Comparison of ENCODE assay signal across 8 cellular contexts in genomic region chr11:93783362-93783761, GRCh38. TPM values are rescaled to one million over a fixed set of nuclear protein-coding genes. Genes with fewer than 3 reads are reported as not detected.
A peak's percentile ranks its signal among the peaks of the same experiment; 100 is the strongest.
DNase-seq lines count a peak whose midpoint lies in the region; ATAC-seq, FAIRE-seq and TF ChIP-seq lines count a peak whose summit lies in the region.

No MANE protein-coding gene starts in this region.

- no peak overlapping the region for H3K4ac ChIP-seq in mesendoderm (ENCODE audit: low read depth, low read length)

- no peaks in the 10 kb centered on the region for H3K9me3 Mint-ChIP-seq in activated naive CD4-positive, alpha-beta T cell treated with anti-CD3 and anti-CD28 coated beads, Interleukin-2, amount 50 U/mL, for 24 hours

- H3K4me3 ChIP-seq in K562: peak overlapping the region; percentile 98
- no peak overlapping the region for H3K4me3 ChIP-seq in mesendoderm (ENCODE audit: low read length)
- peak overlapping the region; percentile 71 for H3K4me3 ChIP-seq in urinary bladder (ENCODE audit: low read depth, low read length)

- in situ Hi-C loops in K562 (cut with MboI): no loop called here

- H3K27me3 Mint-ChIP-seq in activated naive CD4-positive, alpha-beta T cell treated with anti-CD3 and anti-CD28 coated beads, Interleukin-2, amount 50 U/mL, for 24 hours: no peaks in the 10 kb centered on the region

- peak overlapping the region; percentile 97 for H2AFZ ChIP-seq in K562 (ENCODE audit: low read depth, low read length)

- peaks cover 47% of the 10 kb centered on the region for H3K4me1 Mint-ChIP-seq in activated naive CD4-positive, alpha-beta T cell treated with anti-CD3 and anti-CD28 coated beads, Interleukin-2, amount 50 U/mL, for 24 hours

- H4K8ac ChIP-seq in mesendoderm (ENCODE audit: low read depth, low read length): no peak overlapping the region

- CTCF ChIA-PET in K562 (lab: Yijun Ruan, JAX; ENCODE audit: low intra/inter-chr PET ratio): no interaction called here

- H4K5ac ChIP-seq in mesendoderm (ENCODE audit: low read length): no peak overlapping the region

- TF ChIP-seq CTCF in K562 (IDR thresholded peaks at IDR 0.05 in 2 of 3, conservative IDR thresholded peaks at IDR 0.05 in 1 of 3; ENCODE audit: insufficient read depth in 2 of 3, low read depth in 1 of 3, low read length in 3 of 3): no peak

- H3K4me3 Mint-ChIP-seq in activated naive CD4-positive, alpha-beta T cell treated with anti-CD3 and anti-CD28 coated beads, Interleukin-2, amount 50 U/mL, for 24 hours: peak overlapping the region; percentile 100

- H3K9ac ChIP-seq in K562 (ENCODE audit: insufficient read depth in 1 of 2, low read depth in 2 of 2, low read length in 2 of 2): peak overlapping the region in 1 of 2 experiments; percentile 98; a peak in 2 of 4 replicates
- peak overlapping the region; percentile 90 for H3K9ac ChIP-seq in mesendoderm (ENCODE audit: low read length)

- H3K27ac Mint-ChIP-seq in activated naive CD4-positive, alpha-beta T cell treated with anti-CD3 and anti-CD28 coated beads, Interleukin-2, amount 50 U/mL, for 24 hours: no peak overlapping the region

- TF ChIP-seq POLR2A in K562 (conservative IDR thresholded peaks at IDR 0.05): no peak

- H4K20me1 ChIP-seq in K562 (replicated peaks; ENCODE audit: control insufficient read depth, insufficient read depth, low read length): peaks cover 10% of the 10 kb centered on the region

- DNase-seq in activated naive CD4-positive, alpha-beta T cell treated with Interleukin-2 at 50 U/mL for 16 hours: no peak
- DNase-seq in K562 (ENCODE audit: extremely low read depth in 1 of 4, low spot score in 3 of 4) (no peak), mesendoderm (no peak), OCI-M1 (lab: John Stamatoyannopoulos, UW) (no peak)

- 25% methylated on average over 7 of the region's 7 CpGs for WGBS in K562 (ENCODE audit: insufficient coverage, low coverage, missing lambda C conversion rate)
- WGBS in mesendoderm (ENCODE audit: extremely low coverage, insufficient coverage, low lambda C conversion rate): no CpG with 5 or more reads among the region's 7 CpGs
- WGBS in urinary bladder: 43% methylated on average over 7 of the region's 7 CpGs

- H3K9me3 ChIP-seq in K562 (replicated peaks; ENCODE audit: control insufficient read depth, insufficient read depth, low read depth, low read length): no peaks in the 10 kb centered on the region

- intact Hi-C loops in K562 (cut with micrococcal nuclease): no loop called here

- H3K56ac ChIP-seq in mesendoderm (ENCODE audit: low read length): peak overlapping the region; percentile 62

- H3K79me1 ChIP-seq in mesendoderm (ENCODE audit: low read length): peaks cover 1% of the 10 kb centered on the region

- no peak overlapping the region for H2BK5ac ChIP-seq in mesendoderm (ENCODE audit: low read length)

- no peak overlapping the region for H3K18ac ChIP-seq in mesendoderm (ENCODE audit: low read length)

- peaks cover 4 to 12% of the 10 kb centered on the region in 2 experiments for H3K4me1 ChIP-seq in K562 (replicated peaks in 1 of 2; ENCODE audit: control insufficient read depth in 2 of 2, insufficient read depth in 2 of 2, low read length in 2 of 2)
- H3K4me1 ChIP-seq in mesendoderm (ENCODE audit: control insufficient read depth, low read depth, low read length): no peaks in the 10 kb centered on the region
- no peaks in the 10 kb centered on the region for H3K4me1 ChIP-seq in urinary bladder (ENCODE audit: insufficient read depth)

- H2AK5ac ChIP-seq in mesendoderm (ENCODE audit: low read length): no peak overlapping the region

- H3K36me3 ChIP-seq in K562 (ENCODE audit: control insufficient read depth, insufficient read depth, low read length) (peaks cover 25% of the 10 kb centered on the region; the same call in 1 of the 3 replicates), mesendoderm (ENCODE audit: control insufficient read depth, insufficient read depth, low read length) (no peaks in the 10 kb centered on the region), urinary bladder (ENCODE audit: insufficient read depth) (no peaks in the 10 kb centered on the region)

- peaks cover 10% of the 10 kb centered on the region for H3K36me3 Mint-ChIP-seq in activated naive CD4-positive, alpha-beta T cell treated with anti-CD3 and anti-CD28 coated beads, Interleukin-2, amount 50 U/mL, for 24 hours

- H3K4me2 ChIP-seq in K562 (ENCODE audit: insufficient read depth, low read length) (peak overlapping the region; percentile 99), mesendoderm (ENCODE audit: low read length) (no peak overlapping the region)

- H3K23ac ChIP-seq in mesendoderm (ENCODE audit: low read length): no peak overlapping the region

- H3K79me2 ChIP-seq in K562 (ENCODE audit: control insufficient read depth, insufficient read depth, low read length): peaks cover 51% of the 10 kb centered on the region
- H3K79me2 ChIP-seq in mesendoderm (ENCODE audit: control insufficient read depth, insufficient read depth, low read length): peaks cover 36% of the 10 kb centered on the region

- H3K27me3 ChIP-seq in K562 (ENCODE audit: control insufficient read depth in 2 of 2, insufficient read depth in 2 of 2, low read length in 2 of 2): no peaks in the 10 kb centered on the region
- H3K27me3 ChIP-seq in mesendoderm (ENCODE audit: insufficient read depth, low read length, poor library complexity): no peaks in the 10 kb centered on the region

- FAIRE-seq in K562 (lab: Jason Lieb, UNC): no peak

- TF ChIP-seq EP300 in K562 (IDR thresholded peaks at IDR 0.05; ENCODE audit: low read length): no peak

- no peak for TF ChIP-seq RAD21 in K562 (CRISPR knock-in tag; conservative IDR thresholded peaks at IDR 0.05 in 1 of 2, IDR thresholded peaks at IDR 0.05 in 1 of 2)

- H2BK15ac ChIP-seq in mesendoderm (replicated peaks; ENCODE audit: low read depth): no peak overlapping the region

- H3K27ac ChIP-seq in K562 (ENCODE audit: extremely low read depth, low read depth, low read length) (no peak overlapping the region), mesendoderm (ENCODE audit: low read depth, low read length) (no peak overlapping the region), urinary bladder (ENCODE audit: low read depth) (no peak overlapping the region)

- POLR2A ChIA-PET in K562 (lab: Yijun Ruan, JAX): interaction anchor here (0.7 to 2.2 kb wide), 8 partner anchors 10 to 237 kb away, joined by 3 to 32 read pairs (median 6); partner anchors contain the start of genes C11orf54 and TAF1D

- ATAC-seq in K562: no peak
- ATAC-seq in GM18519 (IDR thresholded peaks at IDR 0.05; ENCODE audit: low FRiP score, unreplicated experiment): no peak
- ATAC-seq in GM21529 (IDR thresholded peaks at IDR 0.05; ENCODE audit: unreplicated experiment): no peak

- BruUV-seq in K562 (replicated peaks; lab: Mats Ljungman, UMichigan): no TSS peak

- no peak overlapping the region for H2BK120ac ChIP-seq in mesendoderm (ENCODE audit: low read depth, low read length)

- H3K9me1 ChIP-seq in K562 (ENCODE audit: control insufficient read depth, insufficient read depth, low read length): no peaks in the 10 kb centered on the region

RNA-seq across cellular contexts. Expression of gene MED17, which starts 0.7 kb away (rescaled TPM):
- total RNA-seq in K562 (2011; cell fraction: chromatin; rRNA removed; ENCODE audit: low replicate concordance): 55.0 and 121 TPM in 2 replicates
- total RNA-seq in K562 (2011; cell fraction: nucleolus; rRNA removed): 36.2 and 37.2 TPM in 2 replicates
- total RNA-seq in K562 (2011; cell fraction: nucleoplasm; rRNA removed): 65.5 and 106 TPM in 2 replicates
- total RNA-seq in K562 (2014; rRNA removed) (29.8 and 30.7 TPM in 2 replicates), K562 (2014; rRNA removed; fragmentation: Illumina TruSeq; extraction: Trizol) (34.5 and 35.1 TPM in 2 replicates), K562 (2015; rRNA removed; fragmentation: Illumina TruSeq; extraction: Trizol) (31.5 and 32.4 TPM in 2 replicates), K562 (2021) (34.7 and 35.0 TPM in 2 replicates), urinary bladder (41.9 TPM)
- polyA plus RNA-seq in K562 (2011; rRNA removed) (20.3 and 22.0 TPM in 2 replicates), K562 (2014; fragmentation: Illumina TruSeq; extraction: Trizol) (22.1 and 26.8 TPM in 2 replicates), K562 (2014; fragmentation: Nextera tagmentation; extraction: Ambion mirVana) (1 to 10 TPM; 6.7 to 7.7 TPM), K562 (2014; rRNA removed) (21.5 and 21.7 TPM in 2 replicates), urinary bladder (19.7 TPM)
- polyA plus RNA-seq in K562 (2011; cell fraction: cytosol; rRNA removed): 7.8 and 8.2 TPM in 2 replicates
- 31.3 and 40.5 TPM in 2 replicates for polyA plus RNA-seq in K562 (2011; cell fraction: nucleus; rRNA removed)
- polyA plus RNA-seq in K562 (2012): 12.7 and 15.4 TPM in 2 replicates
- polyA minus RNA-seq in K562 (2011; rRNA and poly(A)+ RNA removed): 30.5 and 37.4 TPM in 2 replicates
- polyA minus RNA-seq in K562 (2011; cell fraction: cytosol; rRNA and poly(A)+ RNA removed): 11.0 and 14.2 TPM in 2 replicates
- 36.9 and 49.5 TPM in 2 replicates for polyA minus RNA-seq in K562 (2011; cell fraction: nucleus; rRNA and poly(A)+ RNA removed)
- 22.5 TPM for polyA plus RNA-seq in mesendoderm (2013, experiment 1 of 2)
- polyA plus RNA-seq in mesendoderm (2013, experiment 2 of 2): 21.6 TPM

RNA-seq across cellular contexts. Expression of gene C11orf54, which starts 41.9 kb away (rescaled TPM):
- total RNA-seq in K562 (2011; cell fraction: chromatin; rRNA removed; ENCODE audit: low replicate concordance): 16.6 and 50.4 TPM in 2 replicates
- 8.3 and 11.8 TPM in 2 replicates for total RNA-seq in K562 (2011; cell fraction: nucleolus; rRNA removed)
- total RNA-seq in K562 (2011; cell fraction: nucleoplasm; rRNA removed): 15.0 and 27.5 TPM in 2 replicates
- total RNA-seq in K562 (2014; rRNA removed) (12.0 and 13.4 TPM in 2 replicates), K562 (2014; rRNA removed; fragmentation: Illumina TruSeq; extraction: Trizol) (23.1 and 30.5 TPM in 2 replicates), K562 (2015; rRNA removed; fragmentation: Illumina TruSeq; extraction: Trizol) (15.3 and 16.8 TPM in 2 replicates), K562 (2021) (13.1 and 15.6 TPM in 2 replicates), urinary bladder (65.3 TPM)
- polyA plus RNA-seq in K562 (2011; rRNA removed) (26.7 and 33.0 TPM in 2 replicates), K562 (2014; fragmentation: Illumina TruSeq; extraction: Trizol) (24.3 and 25.0 TPM in 2 replicates), K562 (2014; fragmentation: Nextera tagmentation; extraction: Ambion mirVana) (10 to 100 TPM; 31.5 to 31.7 TPM), K562 (2014; rRNA removed) (15.9 and 18.3 TPM in 2 replicates), urinary bladder (23.0 TPM)
- polyA plus RNA-seq in K562 (2011; cell fraction: cytosol; rRNA removed): 4.4 and 11.8 TPM in 2 replicates
- 11.0 and 29.8 TPM in 2 replicates for polyA plus RNA-seq in K562 (2011; cell fraction: nucleus; rRNA removed)
- 13.4 and 23.0 TPM in 2 replicates for polyA plus RNA-seq in K562 (2012)
- 19.7 and 24.9 TPM in 2 replicates for polyA minus RNA-seq in K562 (2011; rRNA and poly(A)+ RNA removed)
- 8.9 and 11.4 TPM in 2 replicates for polyA minus RNA-seq in K562 (2011; cell fraction: cytosol; rRNA and poly(A)+ RNA removed)
- 4.7 and 9.4 TPM in 2 replicates for polyA minus RNA-seq in K562 (2011; cell fraction: nucleus; rRNA and poly(A)+ RNA removed)
- polyA plus RNA-seq in mesendoderm (2013, experiment 1 of 2): 7.6 TPM
- polyA plus RNA-seq in mesendoderm (2013, experiment 2 of 2): 8.1 TPM

RNA-seq across cellular contexts. Expression of gene TAF1D, which starts 42.1 kb away (rescaled TPM):
- total RNA-seq in K562 (2011; cell fraction: chromatin; rRNA removed; ENCODE audit: low replicate concordance): 288 and 1,250 TPM in 2 replicates
- total RNA-seq in K562 (2011; cell fraction: nucleolus; rRNA removed): 323 and 380 TPM in 2 replicates
- total RNA-seq in K562 (2011; cell fraction: nucleoplasm; rRNA removed): 528 and 703 TPM in 2 replicates
- total RNA-seq in K562 (2014; rRNA removed): 155 and 182 TPM in 2 replicates
- total RNA-seq in K562 (2014; rRNA removed; fragmentation: Illumina TruSeq; extraction: Trizol): 313 and 326 TPM in 2 replicates
- 301 and 347 TPM in 2 replicates for total RNA-seq in K562 (2015; rRNA removed; fragmentation: Illumina TruSeq; extraction: Trizol)
- total RNA-seq in K562 (2021): 189 and 193 TPM in 2 replicates
- polyA plus RNA-seq in K562 (2011; rRNA removed): 208 and 270 TPM in 2 replicates
- polyA plus RNA-seq in K562 (2011; cell fraction: cytosol; rRNA removed): 21.9 and 72.7 TPM in 2 replicates
- 340 and 474 TPM in 2 replicates for polyA plus RNA-seq in K562 (2011; cell fraction: nucleus; rRNA removed)
- 127 and 137 TPM in 2 replicates for polyA plus RNA-seq in K562 (2012)
- 203 and 250 TPM in 2 replicates for polyA plus RNA-seq in K562 (2014; fragmentation: Illumina TruSeq; extraction: Trizol)
- 100 to 1,000 TPM; 122 to 123 TPM for polyA plus RNA-seq in K562 (2014; fragmentation: Nextera tagmentation; extraction: Ambion mirVana)
- polyA plus RNA-seq in K562 (2014; rRNA removed): 245 and 293 TPM in 2 replicates
- polyA minus RNA-seq in K562 (2011; rRNA and poly(A)+ RNA removed): 237 and 271 TPM in 2 replicates
- 59.7 and 102 TPM in 2 replicates for polyA minus RNA-seq in K562 (2011; cell fraction: cytosol; rRNA and poly(A)+ RNA removed)
- polyA minus RNA-seq in K562 (2011; cell fraction: nucleus; rRNA and poly(A)+ RNA removed): 469 and 813 TPM in 2 replicates
- polyA plus RNA-seq in mesendoderm (2013, experiment 1 of 2): 238 TPM
- 235 TPM for polyA plus RNA-seq in mesendoderm (2013, experiment 2 of 2)
- total RNA-seq in urinary bladder: 220 TPM
- polyA plus RNA-seq in urinary bladder: 65.7 TPM
